ENCODE assay signal across 32 cellular contexts in the genomic region with DNA sequence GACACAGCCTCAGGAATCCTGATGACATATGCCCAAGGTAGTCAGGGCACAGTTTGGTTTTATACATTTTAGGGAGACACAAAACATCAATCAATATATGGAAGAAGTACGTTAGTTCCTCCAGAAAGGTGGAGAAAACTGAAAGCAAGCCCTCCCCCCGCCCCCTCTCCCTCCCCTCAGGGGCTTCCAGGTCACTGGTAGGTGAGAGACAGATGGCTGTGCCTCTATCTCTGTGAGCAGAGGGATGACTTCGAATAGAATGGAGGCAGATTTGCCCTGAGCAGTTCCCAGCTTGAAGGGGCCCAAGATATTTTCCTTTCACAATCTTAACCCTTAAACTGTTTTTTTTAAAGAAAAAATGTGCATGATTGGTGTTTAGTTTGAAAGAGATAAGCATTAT.
"Had no signal": no experiment of that assay in that cellular context is flagged by ENCODE, and none has a peak within 500 bp of the region (broad histone marks: within the 10 kb centered on the region; RNA-seq: fewer than 3 reads in every experiment).

No MANE protein-coding gene starts in this region.

- H3K27me3 ChIP-seq: SJSA1 had no signal

- DNase-seq: activated B cell treated with CpG ODN at 0.5 μM for 24 hours; activated CD4-positive, alpha-beta T cell treated with anti-CD3 and anti-CD28 coated beads for 1 hour; activated CD4-positive, alpha-beta T cell treated with anti-CD3 and anti-CD28 coated beads, Interleukin-2, amount 10 ng/mL, durations not matched to agents 24 days and 14 days; activated CD4-positive, alpha-beta T cell treated with anti-CD3 and anti-CD28 coated beads, Interleukin-2, amount 50 U/mL, for 48 hours; activated CD8-positive, alpha-beta memory T cell treated with anti-CD3 and anti-CD28 coated beads, Interleukin-2, amount 10 ng/mL, durations not matched to agents 7 days and 5 days; activated effector memory CD4-positive, alpha-beta T cell treated with Interleukin-2 at 50 U/mL for 16 hours; activated naive CD4-positive, alpha-beta T cell; activated naive CD8-positive, alpha-beta T cell treated with anti-CD3 and anti-CD28 coated beads, Interleukin-2, amount 50 U/mL, for 24 hours; activated T-cell treated with anti-CD3 and anti-CD28 coated beads, Interleukin-2, amount 50 U/mL, for 24 hours; amniotic stem cell; MV-4-11; NCI-H1092 treated with DMSO at 0.1 percent for 48 hours; NCI-H1417 treated with DMSO at 0.1 percent for 48 hours; NCI-H1694; NCI-H2029; NCI-H2107; NCI-H2171 treated with DMSO at 0.1 percent for 48 hours; NCI-H226; NCI-H526; NCI-H774; NK-92 treated with Interleukin-12 subunit alpha and Interleukin-12 subunit beta, amount 100 ng/mL, for 24 hours; OCI-M1; RPMI8226 had no signal

- H3K27me3 Mint-ChIP-seq: activated B cell treated with CpG ODN at 0.5 μM for 24 hours; activated CD4-positive, alpha-beta T cell treated with anti-CD3 and anti-CD28 coated beads, Interleukin-2, amount 10 ng/mL, durations not matched to agents 24 days and 14 days; activated CD8-positive, alpha-beta memory T cell treated with anti-CD3 and anti-CD28 coated beads, Interleukin-2, amount 10 ng/mL, durations not matched to agents 7 days and 5 days; activated naive CD8-positive, alpha-beta T cell treated with anti-CD3 and anti-CD28 coated beads, Interleukin-2, amount 50 U/mL, for 24 hours; activated T-cell treated with anti-CD3 and anti-CD28 coated beads, Interleukin-2, amount 50 U/mL, for 24 hours; brain; central memory CD8-positive, alpha-beta T cell had no signal

- H3K9ac ChIP-seq: KMS-11 had no signal

- H3K4me1 ChIP-seq: SJSA1 had no signal

- H3K27ac Mint-ChIP-seq: activated B cell treated with CpG ODN at 0.5 μM for 24 hours; activated CD4-positive, alpha-beta T cell treated with anti-CD3 and anti-CD28 coated beads, Interleukin-2, amount 10 ng/mL, durations not matched to agents 24 days and 14 days; activated CD8-positive, alpha-beta memory T cell treated with anti-CD3 and anti-CD28 coated beads, Interleukin-2, amount 10 ng/mL, durations not matched to agents 7 days and 5 days; activated naive CD4-positive, alpha-beta T cell treated with anti-CD3 and anti-CD28 coated beads, Interleukin-2, amount 50 U/mL, for 72 hours; activated naive CD8-positive, alpha-beta T cell treated with anti-CD3 and anti-CD28 coated beads, Interleukin-2, amount 50 U/mL, for 24 hours; activated T-cell treated with anti-CD3 and anti-CD28 coated beads, Interleukin-2, amount 50 U/mL, for 24 hours; activated T-helper 1 cell treated with anti-CD3 and anti-CD28 coated beads, Interleukin-12 subunit alpha, Interleukin-12 subunit beta, Interleukin-2, Interleukin-4 antibody, amounts not matched to agents 30 ng/mL and 10 ng/mL and 1 ng/mL, durations not matched to agents 14 hours and 24 hours and 36 hours; brain; T-helper 1 cell treated with Interleukin-12 subunit alpha and Interleukin-12 subunit beta and Interleukin-4 antibody, amounts not matched to agents 30 μg/mL and 1 μg/mL, for 36 hours had no signal

- ATAC-seq: activated CD8-positive, alpha-beta memory T cell treated with anti-CD3 and anti-CD28 coated beads, Interleukin-2, amount 10 ng/mL, durations not matched to agents 7 days and 5 days; activated naive CD4-positive, alpha-beta T cell treated with anti-CD3 and anti-CD28 coated beads, Interleukin-2, amount 50 U/mL, for 72 hours; activated naive CD8-positive, alpha-beta T cell treated with anti-CD3 and anti-CD28 coated beads, Interleukin-2, amount 50 U/mL, for 24 hours; Panc1; Right ventricle myocardium inferior had no signal

- H3K4me3 Mint-ChIP-seq: activated B cell treated with CpG ODN at 0.5 μM for 24 hours; activated CD4-positive, alpha-beta T cell treated with anti-CD3 and anti-CD28 coated beads, Interleukin-2, amount 10 ng/mL, durations not matched to agents 24 days and 14 days; activated CD8-positive, alpha-beta memory T cell treated with anti-CD3 and anti-CD28 coated beads, Interleukin-2, amount 10 ng/mL, durations not matched to agents 7 days and 5 days; activated naive CD8-positive, alpha-beta T cell treated with anti-CD3 and anti-CD28 coated beads, Interleukin-2, amount 50 U/mL, for 24 hours; activated T-cell treated with anti-CD3 and anti-CD28 coated beads, Interleukin-2, amount 50 U/mL, for 24 hours; activated T-helper 1 cell treated with anti-CD3 and anti-CD28 coated beads, Interleukin-12 subunit alpha, Interleukin-12 subunit beta, Interleukin-2, Interleukin-4 antibody, amounts not matched to agents 30 ng/mL and 10 ng/mL and 1 ng/mL, durations not matched to agents 14 hours and 24 hours and 36 hours; brain; central memory CD8-positive, alpha-beta T cell; T-helper 1 cell treated with Interleukin-12 subunit alpha and Interleukin-12 subunit beta and Interleukin-4 antibody, amounts not matched to agents 30 μg/mL and 1 μg/mL, for 36 hours had no signal

- H3K4me1 Mint-ChIP-seq: activated B cell treated with CpG ODN at 0.5 μM for 24 hours; activated CD4-positive, alpha-beta T cell treated with anti-CD3 and anti-CD28 coated beads, Interleukin-2, amount 10 ng/mL, durations not matched to agents 24 days and 14 days; activated CD8-positive, alpha-beta memory T cell treated with anti-CD3 and anti-CD28 coated beads, Interleukin-2, amount 10 ng/mL, durations not matched to agents 7 days and 5 days; activated naive CD8-positive, alpha-beta T cell treated with anti-CD3 and anti-CD28 coated beads, Interleukin-2, amount 50 U/mL, for 24 hours; brain; central memory CD8-positive, alpha-beta T cell had no signal

- H3K9me3 ChIP-seq: SJSA1 had no signal

- H3K9me3 Mint-ChIP-seq: activated B cell treated with CpG ODN at 0.5 μM for 24 hours; activated CD4-positive, alpha-beta T cell treated with anti-CD3 and anti-CD28 coated beads, Interleukin-2, amount 10 ng/mL, durations not matched to agents 24 days and 14 days; activated naive CD8-positive, alpha-beta T cell treated with anti-CD3 and anti-CD28 coated beads, Interleukin-2, amount 50 U/mL, for 24 hours; activated T-cell treated with anti-CD3 and anti-CD28 coated beads, Interleukin-2, amount 50 U/mL, for 24 hours; activated T-helper 1 cell treated with anti-CD3 and anti-CD28 coated beads, Interleukin-12 subunit alpha, Interleukin-12 subunit beta, Interleukin-2, Interleukin-4 antibody, amounts not matched to agents 30 ng/mL and 10 ng/mL and 1 ng/mL, durations not matched to agents 14 hours and 24 hours and 36 hours; brain; central memory CD8-positive, alpha-beta T cell; T-helper 1 cell treated with Interleukin-12 subunit alpha and Interleukin-12 subunit beta and Interleukin-4 antibody, amounts not matched to agents 30 μg/mL and 1 μg/mL, for 36 hours had no signal

- H3K36me3 Mint-ChIP-seq: activated CD8-positive, alpha-beta memory T cell treated with anti-CD3 and anti-CD28 coated beads, Interleukin-2, amount 10 ng/mL, durations not matched to agents 7 days and 5 days; activated naive CD4-positive, alpha-beta T cell treated with anti-CD3 and anti-CD28 coated beads, Interleukin-2, amount 50 U/mL, for 72 hours; brain had no signal

- H3K36me3 ChIP-seq: SJSA1 had no signal

- H3K27ac ChIP-seq: KMS-11, SJSA1 had no signal

- H3K4me3 ChIP-seq: SJSA1 had no signal
